In genomic region chr1:230867119-230867902, GRCh38 we compare ENCODE assay signal across 1 cellular context.
TF ChIP-seq lines count a peak whose summit lies in the region.

No MANE protein-coding gene starts in this region.

TF ChIP-seq in IMR-90, 13 proteins besides CTCF, POLR2A, EP300 and RAD21:
- TF ChIP-seq MXI1 (IDR thresholded peaks at IDR 0.05; ENCODE audit: borderline replicate concordance, low read depth, low read length) (no peak), RFX5 (IDR thresholded peaks at IDR 0.05; ENCODE audit: low read depth, low read length) (no peak), FOS (IDR thresholded peaks at IDR 0.05; ENCODE audit: low read depth, low read length) (no peak), CHD1 (IDR thresholded peaks at IDR 0.05; ENCODE audit: low read depth, low read length) (no peak)
- TF ChIP-seq, protein P1, sequence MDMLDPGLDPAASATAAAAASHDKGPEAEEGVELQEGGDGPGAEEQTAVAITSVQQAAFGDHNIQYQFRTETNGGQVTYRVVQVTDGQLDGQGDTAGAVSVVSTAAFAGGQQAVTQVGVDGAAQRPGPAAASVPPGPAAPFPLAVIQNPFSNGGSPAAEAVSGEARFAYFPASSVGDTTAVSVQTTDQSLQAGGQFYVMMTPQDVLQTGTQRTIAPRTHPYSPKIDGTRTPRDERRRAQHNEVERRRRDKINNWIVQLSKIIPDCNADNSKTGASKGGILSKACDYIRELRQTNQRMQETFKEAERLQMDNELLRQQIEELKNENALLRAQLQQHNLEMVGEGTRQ (IDR thresholded peaks at IDR 0.05; ENCODE audit: low read depth, low read length), result no peak
- TF ChIP-seq, protein P2, sequence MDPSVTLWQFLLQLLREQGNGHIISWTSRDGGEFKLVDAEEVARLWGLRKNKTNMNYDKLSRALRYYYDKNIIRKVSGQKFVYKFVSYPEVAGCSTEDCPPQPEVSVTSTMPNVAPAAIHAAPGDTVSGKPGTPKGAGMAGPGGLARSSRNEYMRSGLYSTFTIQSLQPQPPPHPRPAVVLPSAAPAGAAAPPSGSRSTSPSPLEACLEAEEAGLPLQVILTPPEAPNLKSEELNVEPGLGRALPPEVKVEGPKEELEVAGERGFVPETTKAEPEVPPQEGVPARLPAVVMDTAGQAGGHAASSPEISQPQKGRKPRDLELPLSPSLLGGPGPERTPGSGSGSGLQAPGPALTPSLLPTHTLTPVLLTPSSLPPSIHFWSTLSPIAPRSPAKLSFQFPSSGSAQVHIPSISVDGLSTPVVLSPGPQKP (IDR thresholded peaks at IDR 0.05; ENCODE audit: borderline replicate concordance, low read depth, low read length), result no peak
